17 cellular contexts compared by ENCODE assay signal in genomic region chr12:26846419-26846818, GRCh38. TPM values are rescaled to one million over a fixed set of nuclear protein-coding genes. Genes with fewer than 3 reads are reported as not detected.
DNase-seq lines count a peak whose midpoint lies in the region; ATAC-seq, FAIRE-seq and TF ChIP-seq lines count a peak whose summit lies in the region.
"Had no signal": no experiment of that assay in that cellular context is flagged by ENCODE, and none has a peak within 500 bp of the region (broad histone marks: within the 10 kb centered on the region; RNA-seq: fewer than 3 reads in every experiment).

No MANE protein-coding gene starts in this region.

- no peak overlapping the region for H3K18ac ChIP-seq in mesendoderm (ENCODE audit: low read length)

- H3K36me3 ChIP-seq in left lung (no peaks in the 10 kb centered on the region), mesendoderm (ENCODE audit: control insufficient read depth, insufficient read depth, low read length) (no peaks in the 10 kb centered on the region)
- H3K36me3 ChIP-seq: neutrophil had no signal

- WGBS in mesendoderm (ENCODE audit: extremely low coverage, insufficient coverage, low lambda C conversion rate) = no CpG with 5 or more reads among the region's 5 CpGs

- no peak overlapping the region for H3K56ac ChIP-seq in mesendoderm (ENCODE audit: low read length)

- TF ChIP-seq CTCF in CD4-positive, alpha-beta T cell (IDR thresholded peaks at IDR 0.05) = no peak
- TF ChIP-seq CTCF in left lung (IDR thresholded peaks at IDR 0.05) = no peak

- peak overlapping the region; percentile 34 for H3K4me3 ChIP-seq in Jurkat, Clone E6-1 (ENCODE audit: low read length)
- no peak overlapping the region for H3K4me3 ChIP-seq in left lung
- no peak overlapping the region for H3K4me3 ChIP-seq in mesendoderm (ENCODE audit: low read length)

- intact Hi-C loops in CD4-positive, alpha-beta T cell (cut with DNase I, micrococcal nuclease) = no loop called here
- intact Hi-C loops in left lung (cut with DNase I) = no loop called here

- no peak overlapping the region for H3K27ac ChIP-seq in CD4-positive, alpha-beta T cell (ENCODE audit: low read depth, low read length)
- H3K27ac ChIP-seq in left lung = peak overlapping the region; percentile 14 to 38
- H3K27ac ChIP-seq in mesendoderm (ENCODE audit: low read depth, low read length) = no peak overlapping the region
- H3K27ac ChIP-seq: HL-60, neutrophil had no signal

- peak overlapping the region; percentile 45 for H3K4me3 Mint-ChIP-seq in CD4-positive, alpha-beta T cell
- H3K4me3 Mint-ChIP-seq: activated naive CD8-positive, alpha-beta T cell treated with anti-CD3 and anti-CD28 coated beads, Interleukin-2, amount 10 ng/mL, durations not matched to agents 7 days and 5 days; endodermal cell; WTC11 had no signal

- H2BK15ac ChIP-seq in mesendoderm (replicated peaks; ENCODE audit: low read depth) = no peak overlapping the region

- H3K36me3 Mint-ChIP-seq in CD4-positive, alpha-beta T cell (ENCODE audit: low read depth) = no peaks in the 10 kb centered on the region
- H3K36me3 Mint-ChIP-seq: activated naive CD8-positive, alpha-beta T cell treated with anti-CD3 and anti-CD28 coated beads, Interleukin-2, amount 10 ng/mL, durations not matched to agents 7 days and 5 days; WTC11 had no signal

- H2AK5ac ChIP-seq in mesendoderm (ENCODE audit: low read length) = no peak overlapping the region

- H3K4me1 ChIP-seq in left lung (peaks cover 16 to 24% of the 10 kb centered on the region in 2 donors), mesendoderm (ENCODE audit: control insufficient read depth, low read depth, low read length) (no peaks in the 10 kb centered on the region)

- peaks cover 13% of the 10 kb centered on the region for H3K27me3 Mint-ChIP-seq in CD4-positive, alpha-beta T cell

- no peak overlapping the region for H2BK5ac ChIP-seq in mesendoderm (ENCODE audit: low read length)

- H3K9me3 ChIP-seq in CD4-positive, alpha-beta T cell (ENCODE audit: control insufficient read depth, low read length) = no peaks in the 10 kb centered on the region
- H3K9me3 ChIP-seq in left lung = no peaks in the 10 kb centered on the region
- H3K9me3 ChIP-seq: neutrophil had no signal

- FAIRE-seq in GM12891 (lab: Jason Lieb, UNC) = no peak

- ATAC-seq in CD4-positive, alpha-beta T cell (ENCODE audit: poor library complexity) = no peak
- peak; percentile 8 for ATAC-seq in left lung
- ATAC-seq: WTC11 had no signal

- CTCF ChIA-PET in CD4-positive, alpha-beta T cell (lab: Charles Lee) = interaction anchor here (1.5 kb wide), 1 partner anchor 38 kb away, joined by 3 read pairs; no protein-coding TSS in a partner anchor

- no peak overlapping the region for H4K5ac ChIP-seq in mesendoderm (ENCODE audit: low read length)

- DNase-seq in CD4-positive, alpha-beta T cell = no peak
- DNase-seq in GM12891 (ENCODE audit: insufficient read length, low spot score) (no peak), left lung (no peak), NCI-H2227 treated with DMSO at 0.1 percent for 48 hours (lab: John Stamatoyannopoulos, UW) (no peak), mesendoderm (no peak)
- peak; percentile 58 for DNase-seq in Jurkat, Clone E6-1 (ENCODE audit: low read depth, low spot score)
- no peak for DNase-seq in activated naive CD4-positive, alpha-beta T cell (lab: John Stamatoyannopoulos, UW)
- DNase-seq: activated naive CD8-positive, alpha-beta T cell treated with anti-CD3 and anti-CD28 coated beads, Interleukin-2, amount 10 ng/mL, durations not matched to agents 7 days and 5 days; caudate nucleus; DMS153; endodermal cell; NCI-H187; NCI-H510A treated with DMSO at 0.1 percent for 48 hours; stimulated activated CD4-positive, alpha-beta T cell treated with anti-CD3 and anti-CD28 coated beads, Interleukin-4, amount 100 ng/mL, for 4 hours had no signal

- no peaks in the 10 kb centered on the region for H3K79me1 ChIP-seq in mesendoderm (ENCODE audit: low read length)

- no peaks in the 10 kb centered on the region for H3K9me3 Mint-ChIP-seq in CD4-positive, alpha-beta T cell
- H3K9me3 Mint-ChIP-seq: activated naive CD8-positive, alpha-beta T cell treated with anti-CD3 and anti-CD28 coated beads, Interleukin-2, amount 10 ng/mL, durations not matched to agents 7 days and 5 days; endodermal cell; WTC11 had no signal

- TF ChIP-seq POLR2A in GM12891 (IDR thresholded peaks at IDR 0.05; ENCODE audit: low read depth, low read length) = no peak

- no peak overlapping the region for H3K4ac ChIP-seq in mesendoderm (ENCODE audit: low read depth, low read length)

- H3K4me2 ChIP-seq in mesendoderm (ENCODE audit: low read length) = no peak overlapping the region

- H2BK120ac ChIP-seq in mesendoderm (ENCODE audit: low read depth, low read length) = no peak overlapping the region

- POLR2A ChIA-PET in CD4-positive, alpha-beta T cell (lab: Charles Lee) = interaction anchor here (0.6 to 1.4 kb wide), 3 partner anchors 12 to 164 kb away, joined by 3 to 5 read pairs (median 5); partner anchors contain the start of gene ITPR2

- no peak overlapping the region for H4K8ac ChIP-seq in mesendoderm (ENCODE audit: low read depth, low read length)

- H3K79me2 ChIP-seq in mesendoderm (ENCODE audit: control insufficient read depth, insufficient read depth, low read length) = no peaks in the 10 kb centered on the region

- H3K9ac ChIP-seq in mesendoderm (ENCODE audit: low read length) = no peak overlapping the region

- H3K23ac ChIP-seq in mesendoderm (ENCODE audit: low read length) = no peak overlapping the region

- H3K27me3 ChIP-seq in CD4-positive, alpha-beta T cell (ENCODE audit: control insufficient read depth, insufficient read depth, low read length) = no peaks in the 10 kb centered on the region
- H3K27me3 ChIP-seq in left lung (no peaks in the 10 kb centered on the region), mesendoderm (ENCODE audit: insufficient read depth, low read length, poor library complexity) (no peaks in the 10 kb centered on the region)
- H3K27me3 ChIP-seq: neutrophil had no signal

- no peak overlapping the region for H3K27ac Mint-ChIP-seq in CD4-positive, alpha-beta T cell
- H3K27ac Mint-ChIP-seq: activated naive CD8-positive, alpha-beta T cell treated with anti-CD3 and anti-CD28 coated beads, Interleukin-2, amount 10 ng/mL, durations not matched to agents 7 days and 5 days; endodermal cell; WTC11 had no signal

- H3K4me1 Mint-ChIP-seq in CD4-positive, alpha-beta T cell (ENCODE audit: low read depth) = peaks cover 9% of the 10 kb centered on the region
- H3K4me1 Mint-ChIP-seq: endodermal cell, WTC11 had no signal

TF ChIP-seq in GM12891, 5 proteins besides CTCF, POLR2A, EP300 and RAD21:
- TF ChIP-seq POLR2AphosphoS5 (IDR thresholded peaks at IDR 0.05; ENCODE audit: low read depth, low read length) (no peak), POU2F2 (IDR thresholded peaks at IDR 0.05; ENCODE audit: low read depth, low read length) (no peak), TAF1 (IDR thresholded peaks at IDR 0.05; ENCODE audit: low read depth, low read length) (no peak), SPI1 (IDR thresholded peaks at IDR 0.05; ENCODE audit: low read depth, low read length) (peak; percentile 63)

RNA-seq across cellular contexts. Expression of gene ITPR2, which starts 13.4 kb away (rescaled TPM):
- 10 to 100 TPM; 28.8 to 29.9 TPM for total RNA-seq in CD4-positive, alpha-beta T cell
- 20.7 TPM for polyA plus RNA-seq in GM12891 (2012; ENCODE audit: low read depth, missing spikeins)
- 8.5 TPM for polyA plus RNA-seq in Jurkat, Clone E6-1 (2012; ENCODE audit: insufficient read depth, insufficient read length)
- 10 to 100 TPM; 37.7 to 67.8 TPM for total RNA-seq in left lung
- polyA plus RNA-seq in mesendoderm (2013, experiment 1 of 2) = 4.6 TPM
- 4.7 TPM for polyA plus RNA-seq in mesendoderm (2013, experiment 2 of 2)

Comparison
In these comparisons a context has a peak if more than half of its experiments do, and no peak if none do; other contexts are left out.
1. H3K27ac ChIP-seq: peak in left lung (2 of 2); none in CD4-positive, alpha-beta T cell (single experiment) and mesendoderm (single experiment).